Comparison of ENCODE assay signal across 28 cellular contexts in genomic region chr5:161358446-161358845, GRCh38.
"Had no signal": no experiment of that assay in that cellular context is flagged by ENCODE, and none has a peak within 500 bp of the region (broad histone marks: within the 10 kb centered on the region; RNA-seq: fewer than 3 reads in every experiment).

No MANE protein-coding gene starts in this region.

- H3K9me3 ChIP-seq: stomach, suprapubic skin, testis, thoracic aorta, thyroid gland, tibial artery, tibial nerve, transverse colon, upper lobe of left lung, upper lobe of right lung, uterus, vagina had no signal

- H3K4me1 Mint-ChIP-seq: stimulated activated effector memory CD8-positive, alpha-beta T cell treated with anti-CD3 and anti-CD28 coated beads, Interleukin-12 subunit alpha, Interleukin-12 subunit beta, amount 100 ng/mL, for 72 hours; stimulated activated memory B cell treated with anti-CD40 and anti-IgM and Interleukin-4, amounts not matched to agents 10 μg/mL and 1 μg/mL and 100 μg/mL, for 72 hours; stimulated activated naive B cell treated with anti-CD40 and anti-IgM and Interleukin-4, amounts not matched to agents 10 μg/mL and 1 μg/mL and 100 μg/mL, for 72 hours; stimulated activated naive CD8-positive, alpha-beta T cell treated with anti-CD3 and anti-CD28 coated beads, Interleukin-15, amount 100 ng/mL, for 72 hours had no signal

- H3K27ac Mint-ChIP-seq: stimulated activated effector memory CD8-positive, alpha-beta T cell treated with anti-CD3 and anti-CD28 coated beads, Interleukin-12 subunit alpha, Interleukin-12 subunit beta, amount 100 ng/mL, for 72 hours; stimulated activated memory B cell treated with anti-CD40 and anti-IgM and Interleukin-4, amounts not matched to agents 10 μg/mL and 1 μg/mL and 100 μg/mL, for 72 hours; stimulated activated naive B cell treated with anti-CD40 and anti-IgM and Interleukin-4, amounts not matched to agents 10 μg/mL and 1 μg/mL and 100 μg/mL, for 72 hours; stimulated activated naive CD8-positive, alpha-beta T cell treated with anti-CD3 and anti-CD28 coated beads, Interleukin-15, amount 100 ng/mL, for 72 hours; stimulated activated naive CD8-positive, alpha-beta T cell treated with anti-CD3 and anti-CD28 coated beads, Interleukin-15, Interleukin-2, amounts not matched to agents 100 ng/mL and 50 ng/mL, for 24 hours; type B pancreatic cell had no signal

- H3K27me3 ChIP-seq: stomach, suprapubic skin, testis, thyroid gland, tibial artery, tibial nerve, transverse colon, upper lobe of left lung, upper lobe of right lung, uterus, vagina had no signal

- H3K36me3 Mint-ChIP-seq: stimulated activated effector memory CD8-positive, alpha-beta T cell treated with anti-CD3 and anti-CD28 coated beads, Interleukin-12 subunit alpha, Interleukin-12 subunit beta, amount 100 ng/mL, for 72 hours; stimulated activated memory B cell treated with anti-CD40 and anti-IgM and Interleukin-4, amounts not matched to agents 10 μg/mL and 1 μg/mL and 100 μg/mL, for 72 hours; stimulated activated naive B cell treated with anti-CD40 and anti-IgM and Interleukin-4, amounts not matched to agents 10 μg/mL and 1 μg/mL and 100 μg/mL, for 72 hours; type B pancreatic cell had no signal

- H3K27ac ChIP-seq: stomach, suprapubic skin, testis, thoracic aorta, thyroid gland, tibial artery, tibial nerve, transverse colon, upper lobe of left lung, upper lobe of right lung, uterus, vagina had no signal

- H3K4me1 ChIP-seq: stomach, suprapubic skin, testis, thyroid gland, tibial artery, tibial nerve, transverse colon, upper lobe of left lung, upper lobe of right lung, uterus, vagina had no signal

- H3K27me3 Mint-ChIP-seq: stimulated activated memory B cell treated with anti-CD40 and anti-IgM and Interleukin-4, amounts not matched to agents 10 μg/mL and 1 μg/mL and 100 μg/mL, for 72 hours; stimulated activated naive B cell treated with anti-CD40 and anti-IgM and Interleukin-4, amounts not matched to agents 10 μg/mL and 1 μg/mL and 100 μg/mL, for 72 hours; stimulated activated naive CD8-positive, alpha-beta T cell treated with anti-CD3 and anti-CD28 coated beads, Interleukin-15, amount 100 ng/mL, for 72 hours; stimulated activated naive CD8-positive, alpha-beta T cell treated with anti-CD3 and anti-CD28 coated beads, Interleukin-15, Interleukin-2, amounts not matched to agents 100 ng/mL and 50 ng/mL, for 24 hours; type B pancreatic cell had no signal

- H3K9me3 Mint-ChIP-seq: stimulated activated memory B cell treated with anti-CD40 and anti-IgM and Interleukin-4, amounts not matched to agents 10 μg/mL and 1 μg/mL and 100 μg/mL, for 72 hours; stimulated activated naive CD8-positive, alpha-beta T cell treated with anti-CD3 and anti-CD28 coated beads, Interleukin-15, Interleukin-2, amounts not matched to agents 100 ng/mL and 50 ng/mL, for 24 hours; type B pancreatic cell had no signal

- H3K4me3 Mint-ChIP-seq: stimulated activated effector memory CD8-positive, alpha-beta T cell treated with anti-CD3 and anti-CD28 coated beads, Interleukin-12 subunit alpha, Interleukin-12 subunit beta, amount 100 ng/mL, for 72 hours; stimulated activated memory B cell treated with anti-CD40 and anti-IgM and Interleukin-4, amounts not matched to agents 10 μg/mL and 1 μg/mL and 100 μg/mL, for 72 hours; stimulated activated naive B cell treated with anti-CD40 and anti-IgM and Interleukin-4, amounts not matched to agents 10 μg/mL and 1 μg/mL and 100 μg/mL, for 72 hours; stimulated activated naive CD8-positive, alpha-beta T cell treated with anti-CD3 and anti-CD28 coated beads, Interleukin-15, amount 100 ng/mL, for 72 hours; stimulated activated naive CD8-positive, alpha-beta T cell treated with anti-CD3 and anti-CD28 coated beads, Interleukin-15, Interleukin-2, amounts not matched to agents 100 ng/mL and 50 ng/mL, for 24 hours; type B pancreatic cell had no signal

- H3K4me3 ChIP-seq: stomach, suprapubic skin, testis, thoracic aorta, thyroid gland, tibial artery, tibial nerve, transverse colon, upper lobe of left lung, upper lobe of right lung, uterus, vagina had no signal

- ATAC-seq: stimulated activated effector memory CD8-positive, alpha-beta T cell treated with anti-CD3 and anti-CD28 coated beads, Interleukin-12 subunit alpha, Interleukin-12 subunit beta, amount 100 ng/mL, for 72 hours; stimulated activated memory B cell treated with anti-CD40 and anti-IgM and Interleukin-4, amounts not matched to agents 10 μg/mL and 1 μg/mL and 100 μg/mL, for 72 hours; stimulated activated naive B cell treated with anti-CD40 and anti-IgM and Interleukin-4, amounts not matched to agents 10 μg/mL and 1 μg/mL and 100 μg/mL, for 72 hours; stimulated activated naive CD8-positive, alpha-beta T cell treated with anti-CD3 and anti-CD28 coated beads, Interleukin-15, amount 100 ng/mL, for 72 hours; stimulated activated naive CD8-positive, alpha-beta T cell treated with anti-CD3 and anti-CD28 coated beads, Interleukin-15, Interleukin-2, amounts not matched to agents 100 U/mL and 50 U/mL, for 24 hours; upper lobe of right lung had no signal

- DNase-seq: stimulated activated CD4-positive, alpha-beta T cell treated with anti-CD3 and anti-CD28 coated beads, Interleukin-2, amount 100 ng/mL, for 48 hours; stimulated activated CD4-positive, alpha-beta T cell treated with anti-CD3 and anti-CD28 coated beads, Interleukin-4, amount 100 ng/mL, for 1 hour; stimulated activated CD4-positive, alpha-beta T cell treated with anti-CD3 and anti-CD28 coated beads, Interleukin-4, amount 100 ng/mL, for 24 hours; stimulated activated CD4-positive, alpha-beta T cell treated with anti-CD3 and anti-CD28 coated beads, Interleukin-4, amount 100 ng/mL, for 4 hours; stimulated activated CD8-positive, alpha-beta memory T cell treated with anti-CD3 and anti-CD28 coated beads, Interleukin-4, amount 100 ng/mL, for 48 hours; stimulated activated naive B cell treated with anti-CD40 and anti-IgM and Interleukin-4, amounts not matched to agents 10 μg/mL and 1 μg/mL and 100 μg/mL, for 72 hours; stimulated activated naive CD4-positive, alpha-beta T cell; stimulated activated naive CD4-positive, alpha-beta T cell treated with Interleukin-2 at 50 U/mL for 16 hours; stimulated activated naive CD8-positive, alpha-beta T cell treated with anti-CD3 and anti-CD28 coated beads, Interleukin-15, amount 100 ng/mL, for 72 hours; stimulated activated naive CD8-positive, alpha-beta T cell treated with anti-CD3 and anti-CD28 coated beads, Interleukin-15, Interleukin-2, amounts not matched to agents 100 U/mL and 50 U/mL, for 24 hours; stomach; substantia nigra; testis; thyroid gland; tibial artery; transverse colon; trophoblast cell; upper lobe of left lung; upper lobe of right lung; uterus had no signal

- H3K36me3 ChIP-seq: stomach, suprapubic skin, thoracic aorta, thyroid gland, tibial artery, tibial nerve, transverse colon, upper lobe of left lung, upper lobe of right lung, uterus, vagina had no signal
